In the genomic region with DNA sequence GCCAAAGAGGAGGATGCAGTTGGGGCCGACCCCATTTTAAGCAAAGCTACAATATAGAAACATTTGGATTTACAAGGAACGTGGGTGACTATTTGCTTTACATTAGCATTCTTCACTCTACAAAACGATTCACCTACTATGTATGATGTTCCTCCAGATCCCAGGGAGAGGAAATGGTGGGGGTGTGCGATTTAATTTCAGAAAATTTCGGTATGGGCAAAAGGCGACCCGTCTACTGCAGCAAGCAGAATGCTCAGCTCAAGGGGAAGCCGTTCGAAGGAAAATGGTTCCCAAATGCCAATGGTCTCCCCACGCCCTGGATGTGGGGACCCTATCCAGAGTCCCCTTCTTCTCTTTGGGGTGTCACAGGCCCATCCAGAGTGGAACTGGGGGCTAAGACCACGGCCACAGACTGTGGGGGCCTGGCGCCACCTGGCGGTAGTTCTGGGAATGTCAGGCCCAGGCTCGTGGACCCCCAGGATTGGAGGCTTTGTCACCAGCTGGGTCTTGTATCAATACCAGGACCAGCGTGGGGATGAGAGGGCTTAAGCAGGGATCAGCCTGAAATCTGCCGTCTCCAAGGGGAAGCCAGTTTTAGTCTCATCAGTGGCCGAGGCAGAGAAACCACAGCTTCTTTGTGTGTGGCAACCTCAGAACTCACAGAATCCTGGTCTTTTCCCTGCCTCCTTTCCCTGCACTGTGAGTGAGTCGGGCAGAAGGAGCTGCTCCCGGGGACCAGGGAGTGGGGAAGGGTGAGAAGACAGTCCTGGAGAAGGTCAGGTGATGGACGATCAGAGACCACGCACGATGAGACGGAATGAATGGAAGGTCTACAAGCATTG, we compare ENCODE assay signal across 9 cellular contexts. TPM values are rescaled to one million over a fixed set of nuclear protein-coding genes. Genes with fewer than 3 reads are reported as not detected.
DNase-seq lines count a peak whose midpoint lies in the region; ATAC-seq, FAIRE-seq and TF ChIP-seq lines count a peak whose summit lies in the region.
"Had no signal": no experiment of that assay in that cellular context is flagged by ENCODE, and none has a peak within 500 bp of the region (broad histone marks: within the 10 kb centered on the region; RNA-seq: fewer than 3 reads in every experiment).

No MANE protein-coding gene starts in this region.

- WGBS in H1 (ENCODE audit: extremely low coverage in 1 of 2, insufficient coverage in 1 of 2, insufficient read length in 1 of 2, insufficient replicate concordance in 2 of 2, low coverage in 1 of 2, low lambda C conversion rate in 2 of 2, missing lambda C conversion rate in 1 of 2), 2 experiments, result 56% methylated on average over 23 of the region's 23 CpGs; no CpG with 5 or more reads in 1 of the 2 experiments
- WGBS in thyroid gland, 2 donors, result 27 to 29% methylated on average over 20 of the region's 23 CpGs

- no peak overlapping the region for H2AK5ac ChIP-seq in H1 (ENCODE audit: low read depth, low read length)

- H3K9ac ChIP-seq in H1 (replicated peaks in 1 of 4; ENCODE audit: extremely low read depth in 1 of 4, low read depth in 3 of 4, low read length in 3 of 4), result no peak overlapping the region

- H3K4me2 ChIP-seq in H1 (ENCODE audit: insufficient read depth in 1 of 2, low read depth in 2 of 2, low read length in 2 of 2), result peak overlapping the region in 1 of 2 experiments; percentile 26; a peak in 2 of 4 replicates

- TF ChIP-seq CTCF in H1 (IDR thresholded peaks at IDR 0.05; ENCODE audit: control extremely low read depth in 1 of 3, insufficient read depth in 1 of 3, low read depth in 1 of 3, low read length in 3 of 3), result peak in 2 of 3 experiments; percentile 98; a peak in 3 of 4 replicates
- peak; percentile 99 for TF ChIP-seq CTCF in nephron progenitor cell (IDR thresholded peaks at IDR 0.05)
- TF ChIP-seq CTCF in thyroid gland (IDR thresholded peaks at IDR 0.05), result peak; percentile 87 to 95 (median 90)

- FAIRE-seq in H1 (lab: Jason Lieb, UNC), result peak; percentile 28

- H3K79me1 ChIP-seq in H1 (ENCODE audit: low read depth, low read length), result no peaks in the 10 kb centered on the region

- no peak overlapping the region for H3K56ac ChIP-seq in H1 (replicated peaks; ENCODE audit: insufficient read length, low read depth, low read length)

- H3K36me3 Mint-ChIP-seq in CD8-positive, alpha-beta memory T cell, result no peaks in the 10 kb centered on the region
- H3K36me3 Mint-ChIP-seq in nephron progenitor cell (ENCODE audit: low read depth), result no peaks in the 10 kb centered on the region

- H3K9me3 Mint-ChIP-seq in CD8-positive, alpha-beta memory T cell, result no peaks in the 10 kb centered on the region
- H3K9me3 Mint-ChIP-seq in nephron progenitor cell, result no peaks in the 10 kb centered on the region

- no peak overlapping the region; the same call in 1 of the 2 replicates for H4K8ac ChIP-seq in H1 (ENCODE audit: extremely low read depth, insufficient read depth, low read length)

- no peak overlapping the region for H3K27ac ChIP-seq in CD8-positive, alpha-beta memory T cell (ENCODE audit: low read depth, low read length)
- H3K27ac ChIP-seq in H1 (ENCODE audit: low read depth, low read length) (no peak overlapping the region), thyroid gland (no peak overlapping the region)

- peak overlapping the region in 6 of 7 donors; percentile 47 to 72 (median 63) for H3K4me3 Mint-ChIP-seq in CD8-positive, alpha-beta memory T cell
- no peak overlapping the region for H3K4me3 Mint-ChIP-seq in nephron progenitor cell

- DNase-seq in CD8-positive, alpha-beta memory T cell, result peak; percentile 41 to 68 (median 50)
- DNase-seq in KBM-7 (peak; percentile 58), H1 (ENCODE audit: low read depth in 1 of 2, low spot score in 2 of 2) (peak in 1 of 2 experiments; percentile 96), nephron progenitor cell (peak; percentile 87), thyroid gland (peak in 1 of 2 donors; percentile 29)
- DNase-seq in activated CD8-positive, alpha-beta memory T cell treated with anti-CD3 and anti-CD28 coated beads for 24 hours, result peak; percentile 91

- H2BK5ac ChIP-seq in H1 (ENCODE audit: low read depth, low read length), result no peak overlapping the region

- H3K18ac ChIP-seq in H1 (ENCODE audit: extremely low read depth, low read length), result 0 out of 2 replicates have a peak overlapping the region, but pooled peaks have one; percentile 39

- H2BK20ac ChIP-seq in H1 (ENCODE audit: low read length), result no peak overlapping the region; the same call in 1 of the 2 replicates

- in situ Hi-C loops in KBM-7 (cut with MboI; ENCODE audit: low pct_unique_long_range_greater_than_20kb, low sequenced_read_pairs), result no loop called here

- H3K79me2 ChIP-seq in H1 (ENCODE audit: control insufficient read depth in 1 of 2, insufficient read depth in 2 of 2, low read length in 2 of 2), result no peaks in the 10 kb centered on the region

- intact Hi-C loops in thyroid gland (cut with DNase I), result loop anchor here (2.0 to 10.0 kb wide), 2 partner anchors 40 to 72 kb away; no protein-coding TSS in a partner anchor

- peaks cover 6 to 12% (median 7%) of the 10 kb centered on the region in 3 donors for H3K4me1 Mint-ChIP-seq in CD8-positive, alpha-beta memory T cell
- peaks cover 67% of the 10 kb centered on the region for H3K4me1 Mint-ChIP-seq in nephron progenitor cell

- H3K27me3 ChIP-seq in CD8-positive, alpha-beta memory T cell (ENCODE audit: insufficient read depth, low read length, poor library complexity, severe bottlenecking), result peaks cover 11% of the 10 kb centered on the region
- H3K27me3 ChIP-seq in H1 (replicated peaks in 1 of 4; ENCODE audit: control insufficient read depth in 3 of 4, extremely low read depth in 1 of 4, insufficient read depth in 3 of 4, low read length in 3 of 4) (no peaks in the 10 kb centered on the region; a peak in 2 of 7 replicates), thyroid gland (no peaks in the 10 kb centered on the region)

- TF ChIP-seq RAD21 in H1 (IDR thresholded peaks at IDR 0.05 in 1 of 2, conservative IDR thresholded peaks at IDR 0.05 in 1 of 2; ENCODE audit: low read depth in 2 of 2, low read length in 2 of 2), result peak; percentile 98 to 99

- H2BK12ac ChIP-seq in H1 (ENCODE audit: low read depth, low read length), result peak overlapping the region; percentile 97; the same call in 1 of the 2 replicates

- TF ChIP-seq EP300 in H1 (IDR thresholded peaks at IDR 0.05; ENCODE audit: borderline replicate concordance in 1 of 2, low read depth in 2 of 2, low read length in 2 of 2), result no peak

- H2BK120ac ChIP-seq in H1 (replicated peaks; ENCODE audit: low read depth, low read length), result no peak overlapping the region

- H2BK15ac ChIP-seq in H1 (ENCODE audit: low read length), result peak overlapping the region; percentile 99; the same call in 1 of the 2 replicates

- H2AFZ ChIP-seq in H1 (ENCODE audit: low read length), result no peak overlapping the region

- no peaks in the 10 kb centered on the region for H3K23me2 ChIP-seq in H1 (ENCODE audit: low read depth, low read length)

- peak overlapping the region in 2 of 8 donors; percentile 57 to 68 for H3K27ac Mint-ChIP-seq in CD8-positive, alpha-beta memory T cell
- no peak overlapping the region for H3K27ac Mint-ChIP-seq in nephron progenitor cell

- peaks cover 0 to 2% of the 10 kb centered on the region in 2 experiments for H4K20me1 ChIP-seq in H1 (replicated peaks in 1 of 2; ENCODE audit: control insufficient read depth in 1 of 2, insufficient read depth in 2 of 2, low read length in 2 of 2)

- no peak overlapping the region for H3K23ac ChIP-seq in H1 (ENCODE audit: insufficient read length)

- ATAC-seq in GM18873 (IDR thresholded peaks at IDR 0.05; ENCODE audit: low FRiP score, unreplicated experiment) (no peak), HG03025 (IDR thresholded peaks at IDR 0.05; ENCODE audit: low FRiP score, unreplicated experiment) (no peak)

- H3K4me3 ChIP-seq in CD8-positive, alpha-beta memory T cell (ENCODE audit: low read length), result peak overlapping the region; percentile 61
- peak overlapping the region in 1 of 4 experiments; percentile 39; a peak in 1 of 8 replicates for H3K4me3 ChIP-seq in H1 (ENCODE audit: extremely low read depth in 1 of 4, insufficient read depth in 2 of 4, low read depth in 3 of 4, low read length in 4 of 4)
- no peak overlapping the region for H3K4me3 ChIP-seq in thyroid gland (replicated peaks in 1 of 3)

- TF ChIP-seq POLR2A in H1 (IDR thresholded peaks at IDR 0.05; ENCODE audit: control extremely low read depth in 1 of 2, low read depth in 2 of 2, low read length in 2 of 2), result no peak
- TF ChIP-seq POLR2A in thyroid gland (IDR thresholded peaks at IDR 0.05), result no peak

- peak overlapping the region; percentile 27 for H3K4ac ChIP-seq in H1 (replicated peaks; ENCODE audit: insufficient read length, low read depth, low read length)

- no peak overlapping the region for H3K14ac ChIP-seq in H1 (ENCODE audit: insufficient read length)

- H3K36me3 ChIP-seq in CD8-positive, alpha-beta memory T cell (ENCODE audit: insufficient read depth, low read length), result no peaks in the 10 kb centered on the region
- no peaks in the 10 kb centered on the region for H3K36me3 ChIP-seq in H1 (ENCODE audit: control insufficient read depth in 2 of 4, insufficient read depth in 4 of 4, low read length in 3 of 4)
- no peaks in the 10 kb centered on the region for H3K36me3 ChIP-seq in thyroid gland

- POLR2A ChIA-PET in CD8-positive, alpha-beta memory T cell (lab: Charles Lee), result no interaction called here
- POLR2A ChIA-PET in H1 (lab: Charles Lee; ENCODE audit: partially characterized antibody), result interaction anchor here (0.6 to 2.8 kb wide), 10 partner anchors 14 to 71 kb away, joined by 3 to 12 read pairs (median 4); a partner anchor contains a TSS

- no peaks in the 10 kb centered on the region for H3K9me3 ChIP-seq in CD8-positive, alpha-beta memory T cell (ENCODE audit: low read length)
- H3K9me3 ChIP-seq in H1 (ENCODE audit: insufficient read depth in 2 of 2, low read depth in 1 of 2, low read length in 1 of 2) (no peaks in the 10 kb centered on the region), thyroid gland (no peaks in the 10 kb centered on the region)

- H4K5ac ChIP-seq in H1 (ENCODE audit: insufficient read length, low read depth, low read length), result peak overlapping the region; percentile 25

- H4K91ac ChIP-seq in H1 (replicated peaks; ENCODE audit: insufficient read length, low read length), result no peak overlapping the region

- peaks cover 14 to 32% of the 10 kb centered on the region in 2 donors for H3K27me3 Mint-ChIP-seq in CD8-positive, alpha-beta memory T cell
- H3K27me3 Mint-ChIP-seq in nephron progenitor cell (ENCODE audit: low read depth, poor library complexity), result peaks cover 6% of the 10 kb centered on the region

- peaks cover 9% of the 10 kb centered on the region for H3K4me1 ChIP-seq in CD8-positive, alpha-beta memory T cell (ENCODE audit: insufficient read depth, low read length)
- H3K4me1 ChIP-seq in H1 (replicated peaks in 1 of 4; ENCODE audit: control insufficient read depth in 3 of 4, insufficient read depth in 4 of 4, low read length in 3 of 4) (peaks cover 0 to 41% (median 27%) of the 10 kb centered on the region in 4 experiments; a peak in 6 of 7 replicates), thyroid gland (no peaks in the 10 kb centered on the region)

- CTCF ChIA-PET in CD8-positive, alpha-beta memory T cell (lab: Charles Lee), result interaction anchor here (0.6 to 3.0 kb wide), 20 partner anchors 9 to 744 kb away, joined by 3 to 21 read pairs (median 4); a partner anchor contains a TSS
- CTCF ChIA-PET in H1 (lab: Charles Lee; ENCODE audit: partially characterized antibody), result interaction anchor here (0.6 to 40.4 kb wide), 44 partner anchors 10 to 491 kb away, joined by 3 to 2106 read pairs (median 4); a partner anchor contains a TSS

RNA-seq across cellular contexts. Expression of a gene that starts 8.3 kb away (rescaled TPM):
- total RNA-seq in CD8-positive, alpha-beta memory T cell, result not detected
- not detected for polyA plus RNA-seq in CD8-positive, alpha-beta memory T cell
- 0.47 and 0.61 TPM in 2 replicates for total RNA-seq in H1 (2021; fragmentation: NEBNext Ultra II Directional; extraction: Animal tissue kit (Norgen Biotek cat#: 25700))
- polyA plus RNA-seq in H1 (2011; rRNA removed), result 0.71 and 1.1 TPM in 2 replicates
- polyA plus RNA-seq in H1 (2011; cell fraction: cytosol; rRNA removed), result 0.58 TPM
- 1.1 TPM for polyA plus RNA-seq in H1 (2011; cell fraction: nucleus; rRNA removed)
- polyA plus RNA-seq in H1 (2012, experiment 1 of 2), result 0.15 to 0.57 TPM (median 0.38 TPM) in 4 replicates
- 0.66 TPM for polyA plus RNA-seq in H1 (2012, experiment 2 of 2)
- 0.51 TPM for polyA plus RNA-seq in H1 (2013, experiment 1 of 2)
- 0.53 TPM for polyA plus RNA-seq in H1 (2013, experiment 2 of 2)
- 0.27 and 0.79 TPM in 2 replicates for polyA minus RNA-seq in H1 (2011; rRNA and poly(A)+ RNA removed)
- not detected for polyA minus RNA-seq in H1 (2011; cell fraction: cytosol; rRNA and poly(A)+ RNA removed)
- polyA minus RNA-seq in H1 (2011; cell fraction: nucleus; rRNA and poly(A)+ RNA removed), result 1.2 TPM
- 1 to 10 TPM in 1 of 4 donors, under 1 TPM in 3; 0.22 to 3.0 (median 0.66) TPM for total RNA-seq in thyroid gland
- total RNA-seq: LHCN-M2 had no signal
